Comparison of ENCODE assay signal across 2 cellular contexts in the genomic region with DNA sequence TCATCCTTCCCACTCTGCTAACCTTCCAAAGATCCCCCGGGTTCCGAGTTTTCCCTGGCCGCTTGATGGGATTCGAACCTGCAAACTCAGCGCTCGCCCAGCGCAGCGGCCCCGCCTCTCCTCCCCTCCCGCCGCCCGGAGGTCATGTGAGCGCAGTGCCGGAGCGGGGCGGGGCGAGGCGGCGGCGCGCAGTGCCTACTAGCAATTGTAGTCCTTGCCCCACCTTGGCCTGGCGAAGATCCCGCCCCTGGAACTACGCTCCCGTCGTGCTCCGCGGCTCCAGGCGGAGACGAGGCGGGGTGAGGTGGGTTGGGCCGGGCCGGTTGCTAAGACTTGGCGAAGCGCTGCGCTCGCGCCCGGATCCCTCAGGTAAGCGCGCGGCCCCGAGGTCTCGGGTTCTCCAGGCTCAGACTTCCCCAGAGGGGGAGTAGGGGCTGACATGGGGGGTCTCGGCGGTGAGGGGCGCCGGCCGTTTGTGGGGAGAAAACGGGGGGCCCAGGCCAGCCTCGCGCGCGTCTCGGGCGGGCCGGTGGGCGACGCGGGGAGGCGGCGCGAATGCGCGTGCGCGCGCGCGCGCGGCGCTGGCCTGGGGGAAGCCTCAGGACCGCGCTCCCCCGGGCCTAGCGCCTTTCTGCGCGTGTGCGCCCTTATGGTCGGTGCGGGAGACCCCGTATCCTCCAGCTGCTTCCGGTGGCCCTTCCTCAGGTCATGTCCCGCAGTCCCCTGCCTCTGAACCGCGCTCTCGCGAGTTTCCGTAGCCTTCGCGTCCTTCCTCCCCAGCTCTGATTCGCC.
A peak's percentile ranks its signal among the peaks of the same experiment; 100 is the strongest.
TF ChIP-seq lines count a peak whose summit lies in the region.

Gene ADAT3 (plus strand): TSS at position 329 of the 792 bp plus-strand sequence. CDS start 6,649 bp downstream, outside the sequence.
A gene with protein sequence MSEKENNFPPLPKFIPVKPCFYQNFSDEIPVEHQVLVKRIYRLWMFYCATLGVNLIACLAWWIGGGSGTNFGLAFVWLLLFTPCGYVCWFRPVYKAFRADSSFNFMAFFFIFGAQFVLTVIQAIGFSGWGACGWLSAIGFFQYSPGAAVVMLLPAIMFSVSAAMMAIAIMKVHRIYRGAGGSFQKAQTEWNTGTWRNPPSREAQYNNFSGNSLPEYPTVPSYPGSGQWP (plus strand): TSS at position 329 of the 792 bp plus-strand sequence. CDS start 9,621 bp downstream, outside the sequence.

TF ChIP-seq in HCT116, 20 proteins besides CTCF, POLR2A, EP300 and RAD21 (continued from another document):
- TF ChIP-seq, protein P1, sequence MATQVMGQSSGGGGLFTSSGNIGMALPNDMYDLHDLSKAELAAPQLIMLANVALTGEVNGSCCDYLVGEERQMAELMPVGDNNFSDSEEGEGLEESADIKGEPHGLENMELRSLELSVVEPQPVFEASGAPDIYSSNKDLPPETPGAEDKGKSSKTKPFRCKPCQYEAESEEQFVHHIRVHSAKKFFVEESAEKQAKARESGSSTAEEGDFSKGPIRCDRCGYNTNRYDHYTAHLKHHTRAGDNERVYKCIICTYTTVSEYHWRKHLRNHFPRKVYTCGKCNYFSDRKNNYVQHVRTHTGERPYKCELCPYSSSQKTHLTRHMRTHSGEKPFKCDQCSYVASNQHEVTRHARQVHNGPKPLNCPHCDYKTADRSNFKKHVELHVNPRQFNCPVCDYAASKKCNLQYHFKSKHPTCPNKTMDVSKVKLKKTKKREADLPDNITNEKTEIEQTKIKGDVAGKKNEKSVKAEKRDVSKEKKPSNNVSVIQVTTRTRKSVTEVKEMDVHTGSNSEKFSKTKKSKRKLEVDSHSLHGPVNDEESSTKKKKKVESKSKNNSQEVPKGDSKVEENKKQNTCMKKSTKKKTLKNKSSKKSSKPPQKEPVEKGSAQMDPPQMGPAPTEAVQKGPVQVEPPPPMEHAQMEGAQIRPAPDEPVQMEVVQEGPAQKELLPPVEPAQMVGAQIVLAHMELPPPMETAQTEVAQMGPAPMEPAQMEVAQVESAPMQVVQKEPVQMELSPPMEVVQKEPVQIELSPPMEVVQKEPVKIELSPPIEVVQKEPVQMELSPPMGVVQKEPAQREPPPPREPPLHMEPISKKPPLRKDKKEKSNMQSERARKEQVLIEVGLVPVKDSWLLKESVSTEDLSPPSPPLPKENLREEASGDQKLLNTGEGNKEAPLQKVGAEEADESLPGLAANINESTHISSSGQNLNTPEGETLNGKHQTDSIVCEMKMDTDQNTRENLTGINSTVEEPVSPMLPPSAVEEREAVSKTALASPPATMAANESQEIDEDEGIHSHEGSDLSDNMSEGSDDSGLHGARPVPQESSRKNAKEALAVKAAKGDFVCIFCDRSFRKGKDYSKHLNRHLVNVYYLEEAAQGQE (IDR thresholded peaks at IDR 0.05; ENCODE audit: low read depth), result no peak
- TF ChIP-seq SP1 (IDR thresholded peaks at IDR 0.05; ENCODE audit: low read depth) (peak; percentile 81), POLR2AphosphoS5 (IDR thresholded peaks at IDR 0.05; ENCODE audit: low read depth, low read length) (peak; percentile 90), ELF1 (IDR thresholded peaks at IDR 0.05; ENCODE audit: borderline replicate concordance, low read depth) (no peak; the same call in 1 of the 2 replicates), TCF7L2 (IDR thresholded peaks at IDR 0.05; ENCODE audit: borderline replicate concordance, extremely low read depth, insufficient read depth, insufficient read length) (peak; percentile 35), EZH2phosphoT487 (IDR thresholded peaks at IDR 0.05; ENCODE audit: borderline replicate concordance) (no peak), CEBPB (IDR thresholded peaks at IDR 0.05; ENCODE audit: low read depth) (no peak), ZFX (IDR thresholded peaks at IDR 0.05) (peak; percentile 71; the same call in 1 of the 2 replicates)
- TF ChIP-seq, protein P2, sequence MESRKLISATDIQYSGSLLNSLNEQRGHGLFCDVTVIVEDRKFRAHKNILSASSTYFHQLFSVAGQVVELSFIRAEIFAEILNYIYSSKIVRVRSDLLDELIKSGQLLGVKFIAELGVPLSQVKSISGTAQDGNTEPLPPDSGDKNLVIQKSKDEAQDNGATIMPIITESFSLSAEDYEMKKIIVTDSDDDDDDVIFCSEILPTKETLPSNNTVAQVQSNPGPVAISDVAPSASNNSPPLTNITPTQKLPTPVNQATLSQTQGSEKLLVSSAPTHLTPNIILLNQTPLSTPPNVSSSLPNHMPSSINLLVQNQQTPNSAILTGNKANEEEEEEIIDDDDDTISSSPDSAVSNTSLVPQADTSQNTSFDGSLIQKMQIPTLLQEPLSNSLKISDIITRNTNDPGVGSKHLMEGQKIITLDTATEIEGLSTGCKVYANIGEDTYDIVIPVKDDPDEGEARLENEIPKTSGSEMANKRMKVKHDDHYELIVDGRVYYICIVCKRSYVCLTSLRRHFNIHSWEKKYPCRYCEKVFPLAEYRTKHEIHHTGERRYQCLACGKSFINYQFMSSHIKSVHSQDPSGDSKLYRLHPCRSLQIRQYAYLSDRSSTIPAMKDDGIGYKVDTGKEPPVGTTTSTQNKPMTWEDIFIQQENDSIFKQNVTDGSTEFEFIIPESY (IDR thresholded peaks at IDR 0.05; ENCODE audit: extremely low read depth, insufficient replicate concordance, low read length), result peak; percentile 65
- TF ChIP-seq, protein P3, sequence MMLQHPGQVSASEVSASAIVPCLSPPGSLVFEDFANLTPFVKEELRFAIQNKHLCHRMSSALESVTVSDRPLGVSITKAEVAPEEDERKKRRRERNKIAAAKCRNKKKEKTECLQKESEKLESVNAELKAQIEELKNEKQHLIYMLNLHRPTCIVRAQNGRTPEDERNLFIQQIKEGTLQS (IDR thresholded peaks at IDR 0.05), result no peak
- TF ChIP-seq, protein P4, sequence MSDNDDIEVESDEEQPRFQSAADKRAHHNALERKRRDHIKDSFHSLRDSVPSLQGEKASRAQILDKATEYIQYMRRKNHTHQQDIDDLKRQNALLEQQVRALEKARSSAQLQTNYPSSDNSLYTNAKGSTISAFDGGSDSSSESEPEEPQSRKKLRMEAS (IDR thresholded peaks at IDR 0.05), result peak; percentile 79
TF ChIP-seq in HCT116: peak in this region for 6.

TF ChIP-seq in neural cell, 6 proteins besides CTCF, POLR2A, EP300 and RAD21 (continued from another document):
- TF ChIP-seq, protein P1 (IDR thresholded peaks at IDR 0.05; ENCODE audit: borderline replicate concordance), result no peak
- TF ChIP-seq MXI1 (conservative IDR thresholded peaks at IDR 0.05; ENCODE audit: poor library complexity, severe bottlenecking), result peak; percentile 78
